Comparison of ENCODE assay signal across 11 cellular contexts in the genomic region with DNA sequence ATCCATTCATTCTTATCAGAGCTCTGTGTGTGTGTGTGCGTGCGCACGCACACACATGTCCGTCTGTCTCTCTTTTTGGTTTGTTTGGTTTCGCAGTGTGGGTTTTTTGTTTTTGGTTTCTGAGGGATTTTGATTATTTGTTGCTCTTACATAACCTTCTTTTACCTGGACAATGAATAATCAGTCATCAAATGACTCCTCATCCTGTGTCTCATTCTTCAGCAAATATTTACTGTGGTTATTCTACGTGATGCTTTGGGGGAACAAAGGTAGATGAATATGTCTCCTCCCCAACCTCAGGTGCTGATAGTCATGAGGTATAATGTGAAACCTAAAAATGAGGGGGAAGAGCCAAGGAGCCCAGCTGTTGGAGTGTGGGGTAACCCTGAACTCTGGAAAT.
"Had no signal": no experiment of that assay in that cellular context is flagged by ENCODE, and none has a peak within 500 bp of the region (broad histone marks: within the 10 kb centered on the region; RNA-seq: fewer than 3 reads in every experiment).

No MANE protein-coding gene starts in this region.

- DNase-seq: activated CD4-positive, alpha-beta T cell treated with anti-CD3 and anti-CD28 coated beads, Interleukin-2, amount 10 ng/mL, durations not matched to agents 7 days and 5 days; activated CD4-positive, CD25-positive, alpha-beta regulatory T cell; activated naive CD4-positive, alpha-beta T cell; aorta; effector memory CD8-positive, alpha-beta T cell; left ventricle myocardium superior; psoas muscle; spleen had no signal

- H3K4me3 Mint-ChIP-seq: activated CD4-positive, alpha-beta T cell treated with anti-CD3 and anti-CD28 coated beads, Interleukin-2, amount 10 ng/mL, durations not matched to agents 7 days and 5 days; effector memory CD8-positive, alpha-beta T cell had no signal

- H3K27ac Mint-ChIP-seq: activated CD4-positive, alpha-beta T cell treated with anti-CD3 and anti-CD28 coated beads, Interleukin-2, amount 10 ng/mL, durations not matched to agents 7 days and 5 days; effector memory CD8-positive, alpha-beta T cell had no signal

- H3K27me3 ChIP-seq: hepatocyte, spleen had no signal

- H3K9me3 ChIP-seq: psoas muscle, spleen, thoracic aorta had no signal

- H3K27ac ChIP-seq: hepatocyte, psoas muscle, spleen, thoracic aorta had no signal

- H3K9me3 Mint-ChIP-seq: activated CD4-positive, alpha-beta T cell treated with anti-CD3 and anti-CD28 coated beads, Interleukin-2, amount 10 ng/mL, durations not matched to agents 7 days and 5 days; effector memory CD8-positive, alpha-beta T cell had no signal

- H3K4me2 ChIP-seq: hepatocyte had no signal

- H3K36me3 ChIP-seq: spleen, thoracic aorta had no signal

- H2AFZ ChIP-seq: hepatocyte had no signal

- H3K4me3 ChIP-seq: hepatocyte, psoas muscle, spleen, thoracic aorta had no signal

- ATAC-seq: effector memory CD8-positive, alpha-beta T cell; left ventricle myocardium superior; psoas muscle; sciatic nerve had no signal
